In the genomic region with DNA sequence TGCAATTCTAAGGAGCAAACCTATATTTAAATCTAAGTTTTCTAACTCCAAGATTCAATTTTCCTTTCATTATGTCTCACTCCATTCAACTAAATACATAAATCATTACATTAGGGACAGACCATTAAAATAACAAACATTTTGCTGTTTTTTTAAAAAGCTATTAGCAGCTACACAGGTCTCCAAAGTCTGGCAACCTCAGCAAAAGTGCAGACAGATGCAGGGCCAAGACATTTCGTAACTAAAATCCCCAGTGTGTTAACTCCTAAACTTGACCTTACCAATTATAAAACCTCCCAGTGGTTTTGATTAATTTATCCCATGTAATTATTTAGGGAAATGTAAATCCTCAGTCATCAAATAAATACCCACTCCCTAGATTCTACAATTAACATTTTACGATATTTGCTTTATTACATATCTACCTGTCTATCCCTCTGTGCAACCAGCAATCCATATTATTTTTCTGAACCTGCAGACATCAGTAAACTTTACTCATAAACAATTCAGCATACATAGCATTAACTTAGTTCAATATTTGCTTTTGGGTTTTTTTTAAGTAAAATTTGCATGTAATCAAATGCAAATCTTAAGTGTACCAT, we compare ENCODE assay signal across 24 cellular contexts.
"Had no signal": no experiment of that assay in that cellular context is flagged by ENCODE, and none has a peak within 500 bp of the region (broad histone marks: within the 10 kb centered on the region; RNA-seq: fewer than 3 reads in every experiment).

No MANE protein-coding gene starts in this region.

- H3K4me1 ChIP-seq: breast epithelium had no signal

- H3K4me3 ChIP-seq: adrenal gland, breast epithelium, MG63 had no signal

- H3K27me3 ChIP-seq: adrenal gland, breast epithelium, MG63 had no signal

- H3K27ac ChIP-seq: breast epithelium, KMS-11 had no signal

- ATAC-seq: activated CD8-positive, alpha-beta T cell treated with anti-CD3 and anti-CD28 coated beads, Interleukin-2, amount 10 ng/mL, durations not matched to agents 7 days and 5 days; T-helper 17 cell; WTC11 had no signal

- FAIRE-seq: RCC 7860 had no signal

- DNase-seq: activated CD4-positive, alpha-beta T cell treated with anti-CD3 and anti-CD28 coated beads for 48 hours; activated CD4-positive, alpha-beta T cell treated with anti-CD3 and anti-CD28 coated beads, Interleukin-2, amount 50 U/mL, for 4 hours; activated CD4-positive, CD25-positive, alpha-beta regulatory T cell treated with anti-CD3 and anti-CD28 coated beads, Interleukin-2, amount 50 U/mL, for 72 hours; activated CD8-positive, alpha-beta memory T cell treated with anti-CD3 and anti-CD28 coated beads, Interleukin-2, amount 50 U/mL, for 48 hours; activated CD8-positive, alpha-beta T cell treated with anti-CD3 and anti-CD28 coated beads, Interleukin-2, amount 10 ng/mL, durations not matched to agents 7 days and 5 days; activated naive CD4-positive, alpha-beta T cell treated with anti-CD3 and anti-CD28 coated beads, Interleukin-2, amount 50 U/mL, for 16 hours; activated naive CD8-positive, alpha-beta T cell treated with anti-CD3 and anti-CD28 coated beads, Interleukin-2, amount 10 ng/mL, durations not matched to agents 7 days and 5 days; activated T-cell treated with anti-CD3 and anti-CD28 coated beads, Interleukin-2, amount 50 U/mL, for 1 hour; adrenal gland; anterior cingulate cortex; caudate nucleus; MG63; MV-4-11; NCI-H1092 treated with DMSO at 0.1 percent for 48 hours; NCI-H1436 treated with DMSO at 0.1 percent for 48 hours; NCI-H187 treated with DMSO at 0.1 percent for 48 hours; NCI-H446 treated with DMSO at 0.1 percent for 48 hours; SHP77 treated with DMSO at 0.1 percent for 48 hours; T-helper 17 cell; T-helper 9 cell had no signal

- H3K9me3 ChIP-seq: adrenal gland, breast epithelium, MG63 had no signal

- H3K36me3 ChIP-seq: adrenal gland, breast epithelium, MG63 had no signal
